ENCODE assay signal across 1 cellular context in the genomic region with DNA sequence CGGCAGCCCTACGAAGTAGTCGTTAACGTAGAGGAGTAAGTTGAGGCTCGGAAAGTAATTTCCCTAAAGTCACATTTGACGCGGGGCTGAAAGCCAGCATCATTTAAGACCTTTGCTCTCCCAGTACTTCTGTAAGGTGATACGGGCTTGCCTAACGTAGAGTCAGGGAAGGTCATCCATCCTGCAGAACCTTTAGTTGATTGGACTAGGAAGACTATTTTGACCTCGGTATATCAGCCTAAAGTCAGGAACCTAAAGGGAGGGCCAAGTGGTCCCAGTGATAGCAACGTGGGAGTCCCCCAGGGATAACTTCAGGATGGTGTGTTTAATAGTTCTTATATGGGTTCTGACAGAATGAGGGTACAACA.
TF ChIP-seq lines count a peak whose summit lies in the region.

No MANE protein-coding gene starts in this region.

TF ChIP-seq in K562, 482 proteins besides CTCF, POLR2A, EP300 and RAD21:
- TF ChIP-seq TEAD4 (IDR thresholded peaks at IDR 0.05; ENCODE audit: low read length) (no peak), TEAD4 (CRISPR knock-in tag; IDR thresholded peaks at IDR 0.05; ENCODE audit: borderline replicate concordance) (no peak), PURB (CRISPR knock-in tag; IDR thresholded peaks at IDR 0.05; ENCODE audit: low read depth) (no peak)
- TF ChIP-seq, protein P1, sequence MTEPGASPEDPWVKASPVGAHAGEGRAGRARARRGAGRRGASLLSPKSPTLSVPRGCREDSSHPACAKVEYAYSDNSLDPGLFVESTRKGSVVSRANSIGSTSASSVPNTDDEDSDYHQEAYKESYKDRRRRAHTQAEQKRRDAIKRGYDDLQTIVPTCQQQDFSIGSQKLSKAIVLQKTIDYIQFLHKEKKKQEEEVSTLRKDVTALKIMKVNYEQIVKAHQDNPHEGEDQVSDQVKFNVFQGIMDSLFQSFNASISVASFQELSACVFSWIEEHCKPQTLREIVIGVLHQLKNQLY (CRISPR knock-in tag; conservative IDR thresholded peaks at IDR 0.05): 0 out of 4 replicates have a peak, but pooled peaks of 1 of the 2 experiments have one; percentile 18
- TF ChIP-seq, protein P2, sequence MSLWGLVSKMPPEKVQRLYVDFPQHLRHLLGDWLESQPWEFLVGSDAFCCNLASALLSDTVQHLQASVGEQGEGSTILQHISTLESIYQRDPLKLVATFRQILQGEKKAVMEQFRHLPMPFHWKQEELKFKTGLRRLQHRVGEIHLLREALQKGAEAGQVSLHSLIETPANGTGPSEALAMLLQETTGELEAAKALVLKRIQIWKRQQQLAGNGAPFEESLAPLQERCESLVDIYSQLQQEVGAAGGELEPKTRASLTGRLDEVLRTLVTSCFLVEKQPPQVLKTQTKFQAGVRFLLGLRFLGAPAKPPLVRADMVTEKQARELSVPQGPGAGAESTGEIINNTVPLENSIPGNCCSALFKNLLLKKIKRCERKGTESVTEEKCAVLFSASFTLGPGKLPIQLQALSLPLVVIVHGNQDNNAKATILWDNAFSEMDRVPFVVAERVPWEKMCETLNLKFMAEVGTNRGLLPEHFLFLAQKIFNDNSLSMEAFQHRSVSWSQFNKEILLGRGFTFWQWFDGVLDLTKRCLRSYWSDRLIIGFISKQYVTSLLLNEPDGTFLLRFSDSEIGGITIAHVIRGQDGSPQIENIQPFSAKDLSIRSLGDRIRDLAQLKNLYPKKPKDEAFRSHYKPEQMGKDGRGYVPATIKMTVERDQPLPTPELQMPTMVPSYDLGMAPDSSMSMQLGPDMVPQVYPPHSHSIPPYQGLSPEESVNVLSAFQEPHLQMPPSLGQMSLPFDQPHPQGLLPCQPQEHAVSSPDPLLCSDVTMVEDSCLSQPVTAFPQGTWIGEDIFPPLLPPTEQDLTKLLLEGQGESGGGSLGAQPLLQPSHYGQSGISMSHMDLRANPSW (CRISPR knock-in tag; IDR thresholded peaks at IDR 0.05): 0 out of 2 replicates have a peak, but pooled peaks have one; percentile 12
- TF ChIP-seq, protein P3, sequence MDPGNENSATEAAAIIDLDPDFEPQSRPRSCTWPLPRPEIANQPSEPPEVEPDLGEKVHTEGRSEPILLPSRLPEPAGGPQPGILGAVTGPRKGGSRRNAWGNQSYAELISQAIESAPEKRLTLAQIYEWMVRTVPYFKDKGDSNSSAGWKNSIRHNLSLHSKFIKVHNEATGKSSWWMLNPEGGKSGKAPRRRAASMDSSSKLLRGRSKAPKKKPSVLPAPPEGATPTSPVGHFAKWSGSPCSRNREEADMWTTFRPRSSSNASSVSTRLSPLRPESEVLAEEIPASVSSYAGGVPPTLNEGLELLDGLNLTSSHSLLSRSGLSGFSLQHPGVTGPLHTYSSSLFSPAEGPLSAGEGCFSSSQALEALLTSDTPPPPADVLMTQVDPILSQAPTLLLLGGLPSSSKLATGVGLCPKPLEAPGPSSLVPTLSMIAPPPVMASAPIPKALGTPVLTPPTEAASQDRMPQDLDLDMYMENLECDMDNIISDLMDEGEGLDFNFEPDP (CRISPR knock-in tag; IDR thresholded peaks at IDR 0.05): no peak
